Comparison of ENCODE assay signal across 19 cellular contexts in genomic region chr18:3972291-3972985, GRCh38.
DNase-seq lines count a peak whose midpoint lies in the region; ATAC-seq and TF ChIP-seq lines count a peak whose summit lies in the region.
"Had no signal": no experiment of that assay in that cellular context is flagged by ENCODE, and none has a peak within 500 bp of the region (broad histone marks: within the 10 kb centered on the region; RNA-seq: fewer than 3 reads in every experiment).

No MANE protein-coding gene starts in this region.

- H3K4me1 ChIP-seq in IMR-90 (ENCODE audit: control insufficient read depth, insufficient read depth, low read length), result peaks cover 5% of the 10 kb centered on the region
- H3K4me1 ChIP-seq: esophagus muscularis mucosa had no signal

- no peaks in the 10 kb centered on the region for H3K36me3 ChIP-seq in IMR-90 (ENCODE audit: control insufficient read depth, insufficient read depth, low read length)
- H3K36me3 ChIP-seq: esophagus muscularis mucosa had no signal

- TF ChIP-seq CTCF in IMR-90 (conservative IDR thresholded peaks at IDR 0.05; ENCODE audit: low read depth, low read length), result no peak
- no peak for TF ChIP-seq CTCF in WTC11 (IDR thresholded peaks at IDR 0.05)

- no peak overlapping the region for H3K14ac ChIP-seq in IMR-90 (replicated peaks; ENCODE audit: low read depth, low read length)

- H4K8ac ChIP-seq in IMR-90 (ENCODE audit: low read depth in 2 of 2, low read length in 2 of 2), result peak overlapping the region in 1 of 2 experiments; percentile 58; a peak in 1 of 4 replicates

- H3K9me1 ChIP-seq in IMR-90 (ENCODE audit: insufficient read depth, low read length), result peaks cover 2% of the 10 kb centered on the region; the same call in 1 of the 2 replicates

- peak overlapping the region; percentile 61 for H4K91ac ChIP-seq in IMR-90 (ENCODE audit: insufficient read depth, low read depth, low read length)

- DNase-seq in EH (ENCODE audit: low read depth) (peak; percentile 28), IMR-90 (peak; percentile 63), WTC11 (ENCODE audit: low spot score) (peak; percentile 72), iPS-NIHi11 (ENCODE audit: low spot score) (peak; percentile 63), substantia nigra (lab: John Stamatoyannopoulos, UW) (no peak), caudate nucleus (lab: John Stamatoyannopoulos, UW) (no peak)
- DNase-seq: activated CD4-positive, alpha-beta T cell treated with anti-CD3 and anti-CD28 coated beads for 4 hours; activated naive CD4-positive, alpha-beta T cell treated with Interleukin-2 at 50 U/mL for 16 hours; cerebellar nuclear complex; effector CD4-positive, alpha-beta T cell; GOT3; immature natural killer cell; NCI-H226; right cardiac atrium; stimulated activated CD4-positive, alpha-beta T cell treated with anti-CD3 and anti-CD28 coated beads, Interleukin-15, amount 100 ng/mL, for 24 hours had no signal

- intact Hi-C loops in IMR-90 (cut with micrococcal nuclease), result no loop called here

- H3K27me3 ChIP-seq in IMR-90 (ENCODE audit: control insufficient read depth, insufficient read depth, low read length), result no peaks in the 10 kb centered on the region
- H3K27me3 ChIP-seq: esophagus muscularis mucosa had no signal

- H3K4me3 ChIP-seq in IMR-90 (ENCODE audit: insufficient read depth, low read depth, low read length), result no peak overlapping the region
- H3K4me3 ChIP-seq: esophagus muscularis mucosa had no signal

- no TSS peak for BruUV-seq in IMR-90 (replicated peaks; lab: Mats Ljungman, UMichigan)

- CTCF ChIA-PET in IMR-90 (lab: Yijun Ruan, JAX) (interaction anchor here (0.6 to 0.8 kb wide), 2 partner anchors 12 to 537 kb away, joined by 3 read pairs; no protein-coding TSS in a partner anchor), WTC11 (lab: Charles Lee) (interaction anchor here (0.6 to 3.3 kb wide), 10 partner anchors 9 to 200 kb away, joined by 3 to 55 read pairs (median 4); no protein-coding TSS in a partner anchor)

- H3K4me1 Mint-ChIP-seq in WTC11, result peaks cover 25% of the 10 kb centered on the region
- H3K4me1 Mint-ChIP-seq: immature natural killer cell had no signal

- H2AK5ac ChIP-seq in IMR-90 (ENCODE audit: low read depth, low read length), result peak overlapping the region; percentile 48; the same call in 1 of the 2 replicates

- H3K18ac ChIP-seq in IMR-90 (ENCODE audit: low read depth, low read length), result no peak overlapping the region; the same call in 1 of the 2 replicates

- peak overlapping the region; percentile 73; the same call in 1 of the 2 replicates for H2BK20ac ChIP-seq in IMR-90 (ENCODE audit: low read depth, low read length)

- H3K4me2 ChIP-seq in IMR-90 (ENCODE audit: low read depth, low read length), result no peak overlapping the region

- in situ Hi-C loops in IMR-90 (cut with MboI; ENCODE audit: low sequenced_read_pairs), result no loop called here

- dilution Hi-C loops in IMR-90 (cut with HindIII; ENCODE audit: low sequenced_read_pairs, unreplicated experiment), result no loop called here

- no peak for TF ChIP-seq RAD21 in IMR-90 (IDR thresholded peaks at IDR 0.05; ENCODE audit: low read length)

- no peak overlapping the region for H3K56ac ChIP-seq in IMR-90 (ENCODE audit: extremely low read depth, insufficient read depth, low read length)

- H3K9ac ChIP-seq in IMR-90 (ENCODE audit: low read depth, low read length), result no peak overlapping the region

- H3K23ac ChIP-seq in IMR-90 (ENCODE audit: low read depth, low read length), result peak overlapping the region; percentile 68; the same call in 1 of the 2 replicates

- H2AFZ ChIP-seq in IMR-90 (replicated peaks; ENCODE audit: low read length, poor library complexity), result peak overlapping the region; percentile 65

- no peaks in the 10 kb centered on the region for H3K9me3 ChIP-seq in IMR-90 (ENCODE audit: control insufficient read depth, insufficient read depth, low read length)
- H3K9me3 ChIP-seq: esophagus muscularis mucosa had no signal

- peaks cover 12% of the 10 kb centered on the region for H3K27me3 Mint-ChIP-seq in WTC11 (ENCODE audit: low read depth)

- H3K36me3 Mint-ChIP-seq in WTC11, result no peaks in the 10 kb centered on the region
- H3K36me3 Mint-ChIP-seq: immature natural killer cell had no signal

- ATAC-seq in IMR-90 (ENCODE audit: low read depth) (peak; percentile 63), WTC11 (peak; percentile 99), HG03045 (IDR thresholded peaks at IDR 0.05; ENCODE audit: unreplicated experiment) (no peak), GM18873 (IDR thresholded peaks at IDR 0.05; ENCODE audit: low FRiP score, unreplicated experiment) (no peak)
- ATAC-seq: right cardiac atrium had no signal

- TF ChIP-seq POLR2A in IMR-90 (IDR thresholded peaks at IDR 0.05; ENCODE audit: low read depth, low read length), result no peak

- WGBS in IMR-90 (ENCODE audit: extremely low coverage in 2 of 2, insufficient read length in 1 of 2), 2 experiments, result 60% methylated on average over 1 of the region's 6 CpGs; no CpG with 5 or more reads in 1 of the 2 experiments

- peak overlapping the region; percentile 92; the same call in 1 of the 3 replicates for H2BK15ac ChIP-seq in IMR-90 (ENCODE audit: low read depth, low read length)

- H3K27ac ChIP-seq in IMR-90 (ENCODE audit: insufficient read depth, low read length) (no peak overlapping the region), substantia nigra (ENCODE audit: low read depth, low read length, poor library complexity, severe bottlenecking) (no peak overlapping the region), caudate nucleus (ENCODE audit: low read depth, low read length) (no peak overlapping the region)
- H3K27ac ChIP-seq: esophagus muscularis mucosa, RWPE1 had no signal

- H3K4ac ChIP-seq in IMR-90 (ENCODE audit: low read depth, low read length), result peak overlapping the region; percentile 46; the same call in 1 of the 2 replicates

- H4K20me1 ChIP-seq in IMR-90 (ENCODE audit: insufficient read depth, low read length), result no peaks in the 10 kb centered on the region

- H2BK5ac ChIP-seq in IMR-90 (ENCODE audit: low read depth, low read length, poor library complexity, severe bottlenecking), result peak overlapping the region; percentile 0

- no peak overlapping the region for H3K27ac Mint-ChIP-seq in WTC11
- H3K27ac Mint-ChIP-seq: immature natural killer cell had no signal

- H3K79me1 ChIP-seq in IMR-90 (ENCODE audit: low read depth in 1 of 2, low read length in 2 of 2), result no peaks in the 10 kb centered on the region

- no peak overlapping the region for H2AK9ac ChIP-seq in IMR-90 (replicated peaks; ENCODE audit: low read depth, low read length, poor library complexity)

- no peak overlapping the region for H4K5ac ChIP-seq in IMR-90 (ENCODE audit: low read depth, low read length)

- no peak overlapping the region for H3K4me3 Mint-ChIP-seq in WTC11
- H3K4me3 Mint-ChIP-seq: immature natural killer cell had no signal

- H2BK120ac ChIP-seq in IMR-90 (ENCODE audit: low read depth, low read length), result no peak overlapping the region

- POLR2A ChIA-PET in IMR-90 (lab: Charles Lee; ENCODE audit: unreplicated experiment) (no interaction called here), WTC11 (lab: Charles Lee) (no interaction called here)

- no peaks in the 10 kb centered on the region for H3K9me3 Mint-ChIP-seq in WTC11

TF ChIP-seq in IMR-90, 13 proteins besides CTCF, POLR2A, EP300 and RAD21:
- TF ChIP-seq RFX5 (IDR thresholded peaks at IDR 0.05; ENCODE audit: low read depth, low read length) (no peak), USF2 (IDR thresholded peaks at IDR 0.05; ENCODE audit: low read depth, low read length) (no peak), FOS (IDR thresholded peaks at IDR 0.05; ENCODE audit: low read depth, low read length) (no peak), RCOR1 (IDR thresholded peaks at IDR 0.05; ENCODE audit: insufficient replicate concordance, low read length) (no peak), MAFK (IDR thresholded peaks at IDR 0.05; ENCODE audit: low read depth, low read length) (no peak), BHLHE40 (IDR thresholded peaks at IDR 0.05; ENCODE audit: low read depth, low read length) (no peak)

TF ChIP-seq in WTC11, 78 proteins besides CTCF, POLR2A, EP300 and RAD21 (continues in another document):
- TF ChIP-seq FOXJ3 (CRISPR knock-in tag; IDR thresholded peaks at IDR 0.05; ENCODE audit: borderline replicate concordance), result no peak
- no peak for TF ChIP-seq MAX (CRISPR knock-in tag; IDR thresholded peaks at IDR 0.05)
- no peak for TF ChIP-seq SMAD4 (CRISPR knock-in tag; IDR thresholded peaks at IDR 0.05)
- no peak for TF ChIP-seq NR3C1 (CRISPR knock-in tag; conservative IDR thresholded peaks at IDR 0.05; ENCODE audit: low read depth)
- no peak for TF ChIP-seq ESRRA (CRISPR knock-in tag; IDR thresholded peaks at IDR 0.05; ENCODE audit: borderline replicate concordance)
- no peak for TF ChIP-seq E2F4 (CRISPR knock-in tag; IDR thresholded peaks at IDR 0.05; ENCODE audit: borderline replicate concordance, low read depth)
- no peak for TF ChIP-seq E2F5 (CRISPR knock-in tag; IDR thresholded peaks at IDR 0.05)
- TF ChIP-seq FOXP1 (CRISPR knock-in tag; IDR thresholded peaks at IDR 0.05; ENCODE audit: borderline replicate concordance), result no peak
- TF ChIP-seq KAT7 (CRISPR knock-in tag; IDR thresholded peaks at IDR 0.05; ENCODE audit: borderline replicate concordance), result no peak

Comparison
In these comparisons a context has a peak if more than half of its experiments do, and no peak if none do; other contexts are left out.
1. DNase-seq: peak in EH (single experiment), IMR-90 (single experiment), WTC11 (single experiment) and iPS-NIHi11 (single experiment); none in substantia nigra (0 of 49) and caudate nucleus (0 of 61).
2. ATAC-seq: peak in IMR-90 (single experiment) and WTC11 (single experiment); none in HG03045 (single experiment) and GM18873 (single experiment).